10 cellular contexts compared by ENCODE assay signal in genomic region chr21:44640761-44641160, GRCh38. TPM values are rescaled to one million over a fixed set of nuclear protein-coding genes. Genes with fewer than 3 reads are reported as not detected.
"Had no signal": no experiment of that assay in that cellular context is flagged by ENCODE, and none has a peak within 500 bp of the region (broad histone marks: within the 10 kb centered on the region; RNA-seq: fewer than 3 reads in every experiment).

No MANE protein-coding gene starts in this region.

- DNase-seq: GM23248, GOT3, H7, HFFc6, IMR-90 had no signal

- H3K27ac Mint-ChIP-seq: HFFc6 had no signal

- H3K9me3 ChIP-seq: HAP-1 had no signal

- H3K27ac ChIP-seq: GM23248 had no signal

- ATAC-seq: HCT116, K562 had no signal

- H3K4me1 ChIP-seq: HAP-1 had no signal

- H3K4me3 ChIP-seq: GM23248, HAP-1, K562 had no signal

- H3K4me3 Mint-ChIP-seq: HFFc6 had no signal

- H3K36me3 ChIP-seq: HAP-1 had no signal

RNA-seq across cellular contexts. Expression of gene KRTAP10-10, which starts 3.6 kb away (rescaled TPM):
- total RNA-seq: GM23248, H4, H7, HFFc6, HT-29, IMR-90, K562 had no signal
- polyA plus RNA-seq: GM23248, IMR-90, K562 had no signal

RNA-seq across cellular contexts. Expression of gene KRTAP10-11, which starts 5.5 kb away (rescaled TPM):
- total RNA-seq: GM23248, H4, H7, HFFc6, HT-29, IMR-90, K562 had no signal
- polyA plus RNA-seq: GM23248, IMR-90, K562 had no signal

RNA-seq across cellular contexts. Expression of gene KRTAP12-4, which starts 13.7 kb away (rescaled TPM):
- total RNA-seq: GM23248, H4, H7, HFFc6, HT-29, IMR-90, K562 had no signal
- polyA plus RNA-seq: GM23248, IMR-90, K562 had no signal

RNA-seq across cellular contexts. Expression of gene KRTAP10-9, which starts 13.9 kb away (rescaled TPM):
- total RNA-seq: GM23248, H4, H7, HFFc6, HT-29, IMR-90, K562 had no signal
- polyA plus RNA-seq: GM23248, IMR-90, K562 had no signal

RNA-seq across cellular contexts. Expression of gene KRTAP12-3, which starts 17.0 kb away (rescaled TPM):
- total RNA-seq: GM23248, H4, H7, HFFc6, HT-29, IMR-90, K562 had no signal
- polyA plus RNA-seq: GM23248, IMR-90, K562 had no signal
